In genomic region chrX:87465757-87466156, GRCh38 we compare ENCODE assay signal across 1 cellular context. TPM values are rescaled to one million over a fixed set of nuclear protein-coding genes. Genes with fewer than 3 reads are reported as not detected.
"Had no signal": no experiment of that assay in that cellular context is flagged by ENCODE, and none has a peak within 500 bp of the region (broad histone marks: within the 10 kb centered on the region; RNA-seq: fewer than 3 reads in every experiment).

No MANE protein-coding gene starts in this region.

RNA-seq across cellular contexts. Expression of gene KLHL4, which starts 51.8 kb away (rescaled TPM):
- total RNA-seq: mononuclear cell had no signal
